In the genomic region with DNA sequence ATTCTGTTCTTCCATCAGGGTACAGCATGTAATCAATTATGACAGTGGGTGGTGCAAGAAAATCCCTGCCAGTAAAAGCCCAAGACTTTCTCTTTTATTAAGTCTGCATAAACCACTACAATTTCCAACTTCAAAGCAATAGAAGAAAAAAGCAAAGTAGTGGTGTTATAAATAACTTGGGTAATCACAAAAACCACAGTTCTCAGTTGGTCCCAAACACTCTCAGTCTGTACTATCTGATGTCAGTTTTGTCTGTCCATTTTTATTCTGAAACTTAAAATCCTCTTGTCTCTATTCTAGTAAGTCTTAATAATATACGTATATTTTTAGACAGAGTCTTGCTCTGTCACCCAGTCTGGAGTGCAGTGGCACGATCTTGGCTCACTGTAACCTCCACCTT, we compare ENCODE assay signal across 1 cellular context.
TF ChIP-seq lines count a peak whose summit lies in the region.

No MANE protein-coding gene starts in this region.

TF ChIP-seq in GM12878, 131 proteins besides CTCF, POLR2A, EP300 and RAD21:
- TF ChIP-seq RUNX3 (IDR thresholded peaks at IDR 0.05; ENCODE audit: low read length): peak; percentile 77
- no peak for TF ChIP-seq KAT2A (conservative IDR thresholded peaks at IDR 0.05; ENCODE audit: control insufficient read depth, low read depth, low read length)
- no peak for TF ChIP-seq MTA2 (IDR thresholded peaks at IDR 0.05; ENCODE audit: low read depth)
- no peak for TF ChIP-seq ASH2L (IDR thresholded peaks at IDR 0.05; ENCODE audit: borderline replicate concordance, low read depth)
- TF ChIP-seq NFIC (IDR thresholded peaks at IDR 0.05; ENCODE audit: low read depth, low read length): peak; percentile 37; the same call in 1 of the 2 replicates
TF ChIP-seq in GM12878: peak in this region for 2.
